ENCODE assay signal across 1 cellular context in the genomic region with DNA sequence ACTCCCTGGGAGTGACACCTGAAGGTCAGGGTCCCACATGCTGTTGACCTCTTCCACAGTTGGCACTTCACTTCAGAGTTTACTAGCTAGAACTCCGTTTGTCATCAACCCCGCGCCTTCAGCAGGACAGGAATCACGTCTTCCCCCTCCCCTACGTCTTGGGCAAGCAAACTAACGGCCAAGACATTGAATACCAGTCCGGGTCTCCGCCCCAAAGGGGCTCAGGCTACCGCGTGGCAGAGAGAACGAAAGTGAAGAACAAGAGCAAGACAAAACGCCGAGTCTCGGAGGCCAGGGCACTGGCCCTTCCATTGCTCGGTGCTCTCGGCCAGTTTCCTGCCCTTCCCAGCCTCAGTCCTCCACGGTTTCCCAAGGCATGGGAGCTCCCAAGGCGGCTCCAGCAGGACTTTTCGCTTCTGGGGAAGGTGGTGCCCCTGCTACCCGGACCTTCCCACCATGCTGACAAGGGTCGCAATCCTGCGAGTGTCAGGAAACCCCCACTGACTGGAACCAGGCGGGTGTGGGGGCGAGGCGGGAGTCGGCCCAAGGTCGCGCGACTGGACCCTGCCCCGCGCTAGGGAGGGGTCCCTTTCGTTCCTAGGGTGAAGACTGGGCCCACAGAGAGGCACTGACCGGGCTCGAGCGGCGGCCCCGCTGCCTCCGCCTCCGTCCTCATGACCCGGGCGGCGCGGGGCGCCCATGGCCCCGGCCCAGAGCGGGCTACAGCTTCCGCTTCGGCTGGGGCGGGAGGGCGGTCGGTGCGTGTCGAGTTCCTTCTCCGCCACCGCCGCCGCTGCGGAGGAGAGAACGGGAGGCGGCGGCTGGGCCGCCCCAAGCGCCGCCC.
A peak's percentile ranks its signal among the peaks of the same experiment; 100 is the strongest.
TF ChIP-seq lines count a peak whose summit lies in the region.

TSS of gene GUCD1 (minus strand) at position 823 of the 844 bp plus-strand sequence. CDS start at position 676, 147 bp downstream.

TF ChIP-seq in HepG2, 621 proteins besides CTCF, POLR2A, EP300 and RAD21 (continued from another document and continues in another):
- TF ChIP-seq, protein P1, sequence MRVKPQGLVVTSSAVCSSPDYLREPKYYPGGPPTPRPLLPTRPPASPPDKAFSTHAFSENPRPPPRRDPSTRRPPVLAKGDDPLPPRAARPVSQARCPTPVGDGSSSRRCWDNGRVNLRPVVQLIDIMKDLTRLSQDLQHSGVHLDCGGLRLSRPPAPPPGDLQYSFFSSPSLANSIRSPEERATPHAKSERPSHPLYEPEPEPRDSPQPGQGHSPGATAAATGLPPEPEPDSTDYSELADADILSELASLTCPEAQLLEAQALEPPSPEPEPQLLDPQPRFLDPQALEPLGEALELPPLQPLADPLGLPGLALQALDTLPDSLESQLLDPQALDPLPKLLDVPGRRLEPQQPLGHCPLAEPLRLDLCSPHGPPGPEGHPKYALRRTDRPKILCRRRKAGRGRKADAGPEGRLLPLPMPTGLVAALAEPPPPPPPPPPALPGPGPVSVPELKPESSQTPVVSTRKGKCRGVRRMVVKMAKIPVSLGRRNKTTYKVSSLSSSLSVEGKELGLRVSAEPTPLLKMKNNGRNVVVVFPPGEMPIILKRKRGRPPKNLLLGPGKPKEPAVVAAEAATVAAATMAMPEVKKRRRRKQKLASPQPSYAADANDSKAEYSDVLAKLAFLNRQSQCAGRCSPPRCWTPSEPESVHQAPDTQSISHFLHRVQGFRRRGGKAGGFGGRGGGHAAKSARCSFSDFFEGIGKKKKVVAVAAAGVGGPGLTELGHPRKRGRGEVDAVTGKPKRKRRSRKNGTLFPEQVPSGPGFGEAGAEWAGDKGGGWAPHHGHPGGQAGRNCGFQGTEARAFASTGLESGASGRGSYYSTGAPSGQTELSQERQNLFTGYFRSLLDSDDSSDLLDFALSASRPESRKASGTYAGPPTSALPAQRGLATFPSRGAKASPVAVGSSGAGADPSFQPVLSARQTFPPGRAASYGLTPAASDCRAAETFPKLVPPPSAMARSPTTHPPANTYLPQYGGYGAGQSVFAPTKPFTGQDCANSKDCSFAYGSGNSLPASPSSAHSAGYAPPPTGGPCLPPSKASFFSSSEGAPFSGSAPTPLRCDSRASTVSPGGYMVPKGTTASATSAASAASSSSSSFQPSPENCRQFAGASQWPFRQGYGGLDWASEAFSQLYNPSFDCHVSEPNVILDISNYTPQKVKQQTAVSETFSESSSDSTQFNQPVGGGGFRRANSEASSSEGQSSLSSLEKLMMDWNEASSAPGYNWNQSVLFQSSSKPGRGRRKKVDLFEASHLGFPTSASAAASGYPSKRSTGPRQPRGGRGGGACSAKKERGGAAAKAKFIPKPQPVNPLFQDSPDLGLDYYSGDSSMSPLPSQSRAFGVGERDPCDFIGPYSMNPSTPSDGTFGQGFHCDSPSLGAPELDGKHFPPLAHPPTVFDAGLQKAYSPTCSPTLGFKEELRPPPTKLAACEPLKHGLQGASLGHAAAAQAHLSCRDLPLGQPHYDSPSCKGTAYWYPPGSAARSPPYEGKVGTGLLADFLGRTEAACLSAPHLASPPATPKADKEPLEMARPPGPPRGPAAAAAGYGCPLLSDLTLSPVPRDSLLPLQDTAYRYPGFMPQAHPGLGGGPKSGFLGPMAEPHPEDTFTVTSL (CRISPR knock-in tag; IDR thresholded peaks at IDR 0.05; ENCODE audit: borderline replicate concordance) = 0 out of 2 replicates have a peak, but pooled peaks have one; percentile 54
- 0 out of 2 replicates have a peak, but pooled peaks have one; percentile 68 for TF ChIP-seq HNRNPL (IDR thresholded peaks at IDR 0.05; ENCODE audit: low read depth, low read length)
- no peak for TF ChIP-seq ZNF713 (CRISPR knock-in tag; IDR thresholded peaks at IDR 0.05)
- TF ChIP-seq SALL1 (CRISPR knock-in tag; IDR thresholded peaks at IDR 0.05) = peak; percentile 67
- TF ChIP-seq, protein P2, sequence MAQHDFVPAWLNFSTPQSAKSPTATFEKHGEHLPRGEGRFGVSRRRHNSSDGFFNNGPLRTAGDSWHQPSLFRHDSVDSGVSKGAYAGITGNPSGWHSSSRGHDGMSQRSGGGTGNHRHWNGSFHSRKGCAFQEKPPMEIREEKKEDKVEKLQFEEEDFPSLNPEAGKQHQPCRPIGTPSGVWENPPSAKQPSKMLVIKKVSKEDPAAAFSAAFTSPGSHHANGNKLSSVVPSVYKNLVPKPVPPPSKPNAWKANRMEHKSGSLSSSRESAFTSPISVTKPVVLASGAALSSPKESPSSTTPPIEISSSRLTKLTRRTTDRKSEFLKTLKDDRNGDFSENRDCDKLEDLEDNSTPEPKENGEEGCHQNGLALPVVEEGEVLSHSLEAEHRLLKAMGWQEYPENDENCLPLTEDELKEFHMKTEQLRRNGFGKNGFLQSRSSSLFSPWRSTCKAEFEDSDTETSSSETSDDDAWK (CRISPR knock-in tag; IDR thresholded peaks at IDR 0.05) = no peak
- no peak for TF ChIP-seq POLR2AphosphoS2 (IDR thresholded peaks at IDR 0.05; ENCODE audit: low read depth, low read length)
- no peak for TF ChIP-seq GABPA (IDR thresholded peaks at IDR 0.05; ENCODE audit: low read depth, low read length)
- no peak for TF ChIP-seq GABPA (CRISPR knock-in tag; IDR thresholded peaks at IDR 0.05; ENCODE audit: low read depth)
- 0 out of 2 replicates have a peak, but pooled peaks have one; percentile 29 for TF ChIP-seq ZNF101 (CRISPR knock-in tag; IDR thresholded peaks at IDR 0.05; ENCODE audit: borderline replicate concordance, low read depth)
- peak; percentile 44 for TF ChIP-seq RARA (CRISPR knock-in tag; IDR thresholded peaks at IDR 0.05)
- TF ChIP-seq HMG20B (CRISPR knock-in tag; conservative IDR thresholded peaks at IDR 0.05) = 0 out of 2 replicates have a peak, but pooled peaks have one; percentile 15
- TF ChIP-seq SOX5 (CRISPR knock-in tag; IDR thresholded peaks at IDR 0.05; ENCODE audit: borderline replicate concordance) = no peak; the same call in 1 of the 2 replicates
- TF ChIP-seq TARDBP (CRISPR knock-in tag; IDR thresholded peaks at IDR 0.05) = no peak
- TF ChIP-seq ZNF883 (CRISPR knock-in tag; IDR thresholded peaks at IDR 0.05; ENCODE audit: not compliant biosample characterization) = no peak
- peak; percentile 73 for TF ChIP-seq POLR2G (IDR thresholded peaks at IDR 0.05; ENCODE audit: low read depth, low read length)
- TF ChIP-seq FOXA3 (CRISPR knock-in tag; IDR thresholded peaks at IDR 0.05) = peak; percentile 35
- TF ChIP-seq NKX3-1 (CRISPR knock-in tag; IDR thresholded peaks at IDR 0.05) = peak; percentile 50; the same call in 1 of the 2 replicates
- TF ChIP-seq RXRA (CRISPR knock-in tag; IDR thresholded peaks at IDR 0.05) = peak; percentile 18; the same call in 1 of the 2 replicates
- 0 out of 2 replicates have a peak, but pooled peaks have one; percentile 21 for TF ChIP-seq ZNF790 (CRISPR knock-in tag; IDR thresholded peaks at IDR 0.05; ENCODE audit: borderline replicate concordance)
- TF ChIP-seq, protein P3, sequence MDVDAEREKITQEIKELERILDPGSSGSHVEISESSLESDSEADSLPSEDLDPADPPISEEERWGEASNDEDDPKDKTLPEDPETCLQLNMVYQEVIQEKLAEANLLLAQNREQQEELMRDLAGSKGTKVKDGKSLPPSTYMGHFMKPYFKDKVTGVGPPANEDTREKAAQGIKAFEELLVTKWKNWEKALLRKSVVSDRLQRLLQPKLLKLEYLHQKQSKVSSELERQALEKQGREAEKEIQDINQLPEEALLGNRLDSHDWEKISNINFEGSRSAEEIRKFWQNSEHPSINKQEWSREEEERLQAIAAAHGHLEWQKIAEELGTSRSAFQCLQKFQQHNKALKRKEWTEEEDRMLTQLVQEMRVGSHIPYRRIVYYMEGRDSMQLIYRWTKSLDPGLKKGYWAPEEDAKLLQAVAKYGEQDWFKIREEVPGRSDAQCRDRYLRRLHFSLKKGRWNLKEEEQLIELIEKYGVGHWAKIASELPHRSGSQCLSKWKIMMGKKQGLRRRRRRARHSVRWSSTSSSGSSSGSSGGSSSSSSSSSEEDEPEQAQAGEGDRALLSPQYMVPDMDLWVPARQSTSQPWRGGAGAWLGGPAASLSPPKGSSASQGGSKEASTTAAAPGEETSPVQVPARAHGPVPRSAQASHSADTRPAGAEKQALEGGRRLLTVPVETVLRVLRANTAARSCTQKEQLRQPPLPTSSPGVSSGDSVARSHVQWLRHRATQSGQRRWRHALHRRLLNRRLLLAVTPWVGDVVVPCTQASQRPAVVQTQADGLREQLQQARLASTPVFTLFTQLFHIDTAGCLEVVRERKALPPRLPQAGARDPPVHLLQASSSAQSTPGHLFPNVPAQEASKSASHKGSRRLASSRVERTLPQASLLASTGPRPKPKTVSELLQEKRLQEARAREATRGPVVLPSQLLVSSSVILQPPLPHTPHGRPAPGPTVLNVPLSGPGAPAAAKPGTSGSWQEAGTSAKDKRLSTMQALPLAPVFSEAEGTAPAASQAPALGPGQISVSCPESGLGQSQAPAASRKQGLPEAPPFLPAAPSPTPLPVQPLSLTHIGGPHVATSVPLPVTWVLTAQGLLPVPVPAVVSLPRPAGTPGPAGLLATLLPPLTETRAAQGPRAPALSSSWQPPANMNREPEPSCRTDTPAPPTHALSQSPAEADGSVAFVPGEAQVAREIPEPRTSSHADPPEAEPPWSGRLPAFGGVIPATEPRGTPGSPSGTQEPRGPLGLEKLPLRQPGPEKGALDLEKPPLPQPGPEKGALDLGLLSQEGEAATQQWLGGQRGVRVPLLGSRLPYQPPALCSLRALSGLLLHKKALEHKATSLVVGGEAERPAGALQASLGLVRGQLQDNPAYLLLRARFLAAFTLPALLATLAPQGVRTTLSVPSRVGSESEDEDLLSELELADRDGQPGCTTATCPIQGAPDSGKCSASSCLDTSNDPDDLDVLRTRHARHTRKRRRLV (CRISPR knock-in tag; IDR thresholded peaks at IDR 0.05) = peak; percentile 48; the same call in 1 of the 2 replicates
- TF ChIP-seq ZNF709 (CRISPR knock-in tag; IDR thresholded peaks at IDR 0.05) = 0 out of 2 replicates have a peak, but pooled peaks have one; percentile 42
- TF ChIP-seq HNRNPK (IDR thresholded peaks at IDR 0.05; ENCODE audit: low read depth, low read length, poor library complexity, severe bottlenecking) = no peak
- TF ChIP-seq, protein P4, sequence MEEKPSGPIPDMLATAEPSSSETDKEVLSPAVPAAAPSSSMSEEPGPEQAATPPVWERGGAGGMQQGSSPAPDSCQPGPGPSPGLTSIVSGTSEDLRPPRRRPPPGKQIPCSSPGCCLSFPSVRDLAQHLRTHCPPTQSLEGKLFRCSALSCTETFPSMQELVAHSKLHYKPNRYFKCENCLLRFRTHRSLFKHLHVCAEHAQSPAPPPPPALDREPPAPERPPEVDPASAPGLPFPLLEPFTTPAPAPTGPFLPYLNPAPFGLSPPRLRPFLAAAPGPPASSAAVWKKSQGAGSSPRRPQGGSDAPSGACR (CRISPR knock-in tag; IDR thresholded peaks at IDR 0.05) = peak; percentile 83; the same call in 1 of the 2 replicates
- 0 out of 2 replicates have a peak, but pooled peaks have one; percentile 49 for TF ChIP-seq ZNF546 (CRISPR knock-in tag; conservative IDR thresholded peaks at IDR 0.05)
- peak; percentile 41; the same call in 1 of the 2 replicates for TF ChIP-seq THAP11 (CRISPR knock-in tag; IDR thresholded peaks at IDR 0.05)
- TF ChIP-seq FOXM1 (CRISPR knock-in tag; IDR thresholded peaks at IDR 0.05) = no peak
- peak; percentile 31; the same call in 1 of the 2 replicates for TF ChIP-seq POLR2AphosphoS5 (IDR thresholded peaks at IDR 0.05; ENCODE audit: low read depth, low read length)
- TF ChIP-seq, protein P5, sequence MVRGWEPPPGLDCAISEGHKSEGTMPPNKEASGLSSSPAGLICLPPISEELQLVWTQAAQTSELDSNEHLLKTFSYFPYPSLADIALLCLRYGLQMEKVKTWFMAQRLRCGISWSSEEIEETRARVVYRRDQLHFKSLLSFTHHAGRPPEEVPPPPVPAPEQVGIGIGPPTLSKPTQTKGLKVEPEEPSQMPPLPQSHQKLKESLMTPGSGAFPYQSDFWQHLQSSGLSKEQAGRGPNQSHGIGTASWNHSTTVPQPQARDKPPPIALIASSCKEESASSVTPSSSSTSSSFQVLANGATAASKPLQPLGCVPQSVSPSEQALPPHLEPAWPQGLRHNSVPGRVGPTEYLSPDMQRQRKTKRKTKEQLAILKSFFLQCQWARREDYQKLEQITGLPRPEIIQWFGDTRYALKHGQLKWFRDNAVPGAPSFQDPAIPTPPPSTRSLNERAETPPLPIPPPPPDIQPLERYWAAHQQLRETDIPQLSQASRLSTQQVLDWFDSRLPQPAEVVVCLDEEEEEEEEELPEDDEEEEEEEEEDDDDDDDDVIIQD (CRISPR knock-in tag; IDR thresholded peaks at IDR 0.05; ENCODE audit: low read depth) = no peak
- 0 out of 2 replicates have a peak, but pooled peaks have one; percentile 27 for TF ChIP-seq TRIM24 (CRISPR knock-in tag; IDR thresholded peaks at IDR 0.05)
- TF ChIP-seq ATF7 (IDR thresholded peaks at IDR 0.05) = no peak
- 0 out of 2 replicates have a peak, but pooled peaks have one; percentile 34 for TF ChIP-seq ATF7 (CRISPR knock-in tag; IDR thresholded peaks at IDR 0.05)
- TF ChIP-seq BRD4 (CRISPR knock-in tag; IDR thresholded peaks at IDR 0.05) = 0 out of 2 replicates have a peak, but pooled peaks have one; percentile 78
- TF ChIP-seq LCORL (IDR thresholded peaks at IDR 0.05) = no peak
- peak; percentile 20 for TF ChIP-seq LCORL (CRISPR knock-in tag; IDR thresholded peaks at IDR 0.05)
- no peak for TF ChIP-seq MNT (IDR thresholded peaks at IDR 0.05)
- TF ChIP-seq ZFX (CRISPR knock-in tag; IDR thresholded peaks at IDR 0.05; ENCODE audit: low read depth) = 0 out of 2 replicates have a peak, but pooled peaks have one; percentile 9
- 0 out of 2 replicates have a peak, but pooled peaks have one; percentile 3 for TF ChIP-seq IRF1 (CRISPR knock-in tag; IDR thresholded peaks at IDR 0.05; ENCODE audit: low read depth)
- no peak for TF ChIP-seq CBX1 (IDR thresholded peaks at IDR 0.05; ENCODE audit: low read depth)
